24 cellular contexts compared by ENCODE assay signal in genomic region chr22:19720999-19721485, GRCh38. TPM values are rescaled to one million over a fixed set of nuclear protein-coding genes. Genes with fewer than 3 reads are reported as not detected.
DNase-seq lines count a peak whose midpoint lies in the region; ATAC-seq and TF ChIP-seq lines count a peak whose summit lies in the region.
"Had no signal": no experiment of that assay in that cellular context is flagged by ENCODE, and none has a peak within 500 bp of the region (broad histone marks: within the 10 kb centered on the region; RNA-seq: fewer than 3 reads in every experiment).

No MANE protein-coding gene starts in this region.

- POLR2A ChIA-PET in WTC11 (lab: Charles Lee), result no interaction called here

- DNase-seq in left cardiac atrium, result peak; percentile 19
- no peak for DNase-seq in cardiac septum (ENCODE audit: low spot score)
- no peak for DNase-seq in WTC11 (ENCODE audit: low spot score)
- no peak for DNase-seq in immature natural killer cell
- no peak for DNase-seq in stimulated activated effector memory CD8-positive, alpha-beta T cell treated with anti-CD3 and anti-CD28 coated beads, Interleukin-12 subunit alpha, Interleukin-12 subunit beta, amount 100 ng/mL, for 72 hours (ENCODE audit: low spot score in 2 of 2)
- DNase-seq in DMS 273 (lab: John Stamatoyannopoulos, UW; ENCODE audit: unreplicated experiment), result no peak
- DNase-seq: AML-193, EL, GF-D8, H9, HFFc6, KG1, NCI-H1092 treated with DMSO at 0.1 percent for 48 hours, NCI-H1436 treated with DMSO at 0.1 percent for 48 hours, NCI-H1930, NCI-H226, NCI-H510A treated with DMSO at 0.1 percent for 48 hours, NCI-H748 treated with DMSO at 0.1 percent for 48 hours, PC-9, RPMI8226 had no signal

- peaks cover 10% of the 10 kb centered on the region for H3K36me3 Mint-ChIP-seq in WTC11
- H3K36me3 Mint-ChIP-seq in immature natural killer cell, result no peaks in the 10 kb centered on the region
- no peaks in the 10 kb centered on the region for H3K36me3 Mint-ChIP-seq in stimulated activated effector memory CD8-positive, alpha-beta T cell treated with anti-CD3 and anti-CD28 coated beads, Interleukin-12 subunit alpha, Interleukin-12 subunit beta, amount 100 ng/mL, for 72 hours

- ATAC-seq in left cardiac atrium (no peak), WTC11 (no peak), GM19467 (IDR thresholded peaks at IDR 0.05; ENCODE audit: unreplicated experiment) (no peak), HG02973 (IDR thresholded peaks at IDR 0.05; ENCODE audit: unreplicated experiment) (no peak)
- no peak for ATAC-seq in stimulated activated effector memory CD8-positive, alpha-beta T cell treated with anti-CD3 and anti-CD28 coated beads, Interleukin-12 subunit alpha, Interleukin-12 subunit beta, amount 100 ng/mL, for 72 hours
- ATAC-seq: HepG2 had no signal

- H3K27me3 Mint-ChIP-seq in WTC11 (ENCODE audit: low read depth) (peaks cover 81% of the 10 kb centered on the region), immature natural killer cell (ENCODE audit: low read depth in 3 of 3) (peaks cover 14 to 25% (median 23%) of the 10 kb centered on the region in 3 donors)

- H3K4me1 Mint-ChIP-seq in WTC11 (peaks cover 24% of the 10 kb centered on the region), immature natural killer cell (peaks cover 0 to 19% of the 10 kb centered on the region in 2 donors)
- H3K4me1 Mint-ChIP-seq in stimulated activated effector memory CD8-positive, alpha-beta T cell treated with anti-CD3 and anti-CD28 coated beads, Interleukin-12 subunit alpha, Interleukin-12 subunit beta, amount 100 ng/mL, for 72 hours, result peaks cover 27% of the 10 kb centered on the region

- CTCF ChIA-PET in WTC11 (lab: Charles Lee), result interaction anchor here (0.7 to 5.5 kb wide), 4 partner anchors 9 to 189 kb away, joined by 3 to 57 read pairs (median 8); no protein-coding TSS in a partner anchor

- no peaks in the 10 kb centered on the region for H3K9me3 Mint-ChIP-seq in WTC11
- peaks cover 0 to 1% (median 0%) of the 10 kb centered on the region in 6 donors for H3K9me3 Mint-ChIP-seq in immature natural killer cell
- H3K9me3 Mint-ChIP-seq in stimulated activated effector memory CD8-positive, alpha-beta T cell treated with anti-CD3 and anti-CD28 coated beads, Interleukin-12 subunit alpha, Interleukin-12 subunit beta, amount 100 ng/mL, for 72 hours, result no peaks in the 10 kb centered on the region

- intact Hi-C loops in left cardiac atrium (cut with DNase I), result no loop called here
- intact Hi-C loops in cardiac septum (cut with DNase I), result loop anchor here (5.0 kb wide), 1 partner anchor 221 kb away; the partner anchor contains the start of genes COMT and TXNRD2

- H3K27ac Mint-ChIP-seq in WTC11 (no peak overlapping the region), immature natural killer cell (no peak overlapping the region)
- H3K27ac Mint-ChIP-seq in stimulated activated effector memory CD8-positive, alpha-beta T cell treated with anti-CD3 and anti-CD28 coated beads, Interleukin-12 subunit alpha, Interleukin-12 subunit beta, amount 100 ng/mL, for 72 hours, result no peak overlapping the region
- H3K27ac Mint-ChIP-seq: H9, HFFc6 had no signal

- H3K4me3 Mint-ChIP-seq in WTC11 (peak overlapping the region; percentile 54; the same call in 1 of the 2 replicates), immature natural killer cell (peak overlapping the region in 3 of 5 donors; percentile 18 to 33 (median 20))
- peak overlapping the region; percentile 11 for H3K4me3 Mint-ChIP-seq in stimulated activated effector memory CD8-positive, alpha-beta T cell treated with anti-CD3 and anti-CD28 coated beads, Interleukin-12 subunit alpha, Interleukin-12 subunit beta, amount 100 ng/mL, for 72 hours
- H3K4me3 Mint-ChIP-seq: HFFc6 had no signal

- no peak for TF ChIP-seq CTCF in WTC11 (IDR thresholded peaks at IDR 0.05)

TF ChIP-seq in WTC11, 78 proteins besides CTCF, POLR2A, EP300 and RAD21 (continues in another document):
- TF ChIP-seq ZNF671 (CRISPR knock-in tag; IDR thresholded peaks at IDR 0.05) (no peak), ZNF263 (CRISPR knock-in tag; IDR thresholded peaks at IDR 0.05; ENCODE audit: low read depth) (no peak), CREM (CRISPR knock-in tag; IDR thresholded peaks at IDR 0.05) (no peak), AR (CRISPR knock-in tag; IDR thresholded peaks at IDR 0.05) (no peak), ZNF396 (CRISPR knock-in tag; IDR thresholded peaks at IDR 0.05; ENCODE audit: borderline replicate concordance) (no peak), SP1 (CRISPR knock-in tag; conservative IDR thresholded peaks at IDR 0.05) (no peak), GTF2I (CRISPR knock-in tag; conservative IDR thresholded peaks at IDR 0.05) (no peak), NFATC4 (CRISPR knock-in tag; IDR thresholded peaks at IDR 0.05) (no peak), OVOL2 (CRISPR knock-in tag; IDR thresholded peaks at IDR 0.05; ENCODE audit: borderline replicate concordance) (no peak), CBFB (CRISPR knock-in tag; IDR thresholded peaks at IDR 0.05; ENCODE audit: low read depth) (no peak), GABPB1 (CRISPR knock-in tag; IDR thresholded peaks at IDR 0.05) (no peak), MLX (CRISPR knock-in tag; IDR thresholded peaks at IDR 0.05) (no peak), USF2 (CRISPR knock-in tag; IDR thresholded peaks at IDR 0.05) (no peak), SOX15 (CRISPR knock-in tag; IDR thresholded peaks at IDR 0.05) (no peak), E2F5 (CRISPR knock-in tag; IDR thresholded peaks at IDR 0.05) (no peak), PREB (CRISPR knock-in tag; IDR thresholded peaks at IDR 0.05; ENCODE audit: borderline replicate concordance) (no peak)

RNA-seq across cellular contexts. Expression of gene GP1BB, which starts 2.3 kb away (rescaled TPM):
- not detected for total RNA-seq in left cardiac atrium
- 5.5 TPM for total RNA-seq in cardiac septum
- total RNA-seq in WTC11 (2021), result 1.4 to 4.3 TPM (median 3.3 TPM) in 3 replicates
- polyA plus RNA-seq in immature natural killer cell, result 10 to 100 TPM in 1 of 3 donors, under 1 TPM in 2; 0.53 to 10.1 (median 0.95) TPM
- total RNA-seq: HepG2 had no signal
- polyA plus RNA-seq: HepG2 had no signal

RNA-seq across cellular contexts. Expression of gene SEPTIN5, which starts 6.7 kb away (rescaled TPM):
- total RNA-seq in left cardiac atrium (100 to 1,000 TPM; 118 to 127 TPM), cardiac septum (191 TPM), WTC11 (2021) (12.6 to 22.4 TPM (median 15.2 TPM) in 3 replicates)
- polyA plus RNA-seq in immature natural killer cell, result 1 to 10 TPM in 1 of 3 donors, under 1 TPM in 1, not detected in 1; 0.36 to 2.2 TPM
- total RNA-seq: HepG2 had no signal

RNA-seq across cellular contexts. Expression of gene TBX1, which starts 39.5 kb away (rescaled TPM):
- 1 to 10 TPM in 1 of 2 donors, under 1 TPM in 1; 0.47 to 2.4 TPM for total RNA-seq in left cardiac atrium
- 0.48 TPM for total RNA-seq in cardiac septum
- 7.9 to 12.8 TPM (median 9.3 TPM) in 3 replicates for total RNA-seq in WTC11 (2021)
- polyA plus RNA-seq in immature natural killer cell, result under 1 TPM in 1 of 3 donors, not detected in 2; 0.12 TPM
- total RNA-seq: HepG2 had no signal
- polyA plus RNA-seq: AG04450, HepG2 had no signal
